ENCODE assay signal across 1 cellular context in the genomic region with DNA sequence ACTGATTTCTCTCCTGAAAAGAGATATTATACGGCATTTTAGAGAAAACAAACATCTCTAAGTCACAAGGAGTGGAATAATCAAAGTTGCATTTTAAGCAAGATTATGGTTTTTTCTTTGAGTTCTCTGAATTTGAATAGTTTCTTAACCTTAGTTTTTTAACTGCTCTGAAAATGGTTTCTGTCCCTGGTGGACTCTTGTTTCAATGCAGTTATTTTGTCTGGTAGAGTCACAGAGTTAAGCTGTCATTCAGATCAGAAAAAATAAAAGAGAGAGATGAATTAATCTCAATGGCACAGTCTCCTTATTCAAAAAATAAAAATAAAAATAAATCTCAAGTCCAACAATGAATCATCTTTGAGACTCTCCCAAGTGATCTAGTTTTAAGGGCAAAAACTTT.
TF ChIP-seq lines count a peak whose summit lies in the region.

No MANE protein-coding gene starts in this region.

TF ChIP-seq in A549, 52 proteins besides CTCF, POLR2A, EP300 and RAD21 (continued from another document):
- TF ChIP-seq, protein P1, sequence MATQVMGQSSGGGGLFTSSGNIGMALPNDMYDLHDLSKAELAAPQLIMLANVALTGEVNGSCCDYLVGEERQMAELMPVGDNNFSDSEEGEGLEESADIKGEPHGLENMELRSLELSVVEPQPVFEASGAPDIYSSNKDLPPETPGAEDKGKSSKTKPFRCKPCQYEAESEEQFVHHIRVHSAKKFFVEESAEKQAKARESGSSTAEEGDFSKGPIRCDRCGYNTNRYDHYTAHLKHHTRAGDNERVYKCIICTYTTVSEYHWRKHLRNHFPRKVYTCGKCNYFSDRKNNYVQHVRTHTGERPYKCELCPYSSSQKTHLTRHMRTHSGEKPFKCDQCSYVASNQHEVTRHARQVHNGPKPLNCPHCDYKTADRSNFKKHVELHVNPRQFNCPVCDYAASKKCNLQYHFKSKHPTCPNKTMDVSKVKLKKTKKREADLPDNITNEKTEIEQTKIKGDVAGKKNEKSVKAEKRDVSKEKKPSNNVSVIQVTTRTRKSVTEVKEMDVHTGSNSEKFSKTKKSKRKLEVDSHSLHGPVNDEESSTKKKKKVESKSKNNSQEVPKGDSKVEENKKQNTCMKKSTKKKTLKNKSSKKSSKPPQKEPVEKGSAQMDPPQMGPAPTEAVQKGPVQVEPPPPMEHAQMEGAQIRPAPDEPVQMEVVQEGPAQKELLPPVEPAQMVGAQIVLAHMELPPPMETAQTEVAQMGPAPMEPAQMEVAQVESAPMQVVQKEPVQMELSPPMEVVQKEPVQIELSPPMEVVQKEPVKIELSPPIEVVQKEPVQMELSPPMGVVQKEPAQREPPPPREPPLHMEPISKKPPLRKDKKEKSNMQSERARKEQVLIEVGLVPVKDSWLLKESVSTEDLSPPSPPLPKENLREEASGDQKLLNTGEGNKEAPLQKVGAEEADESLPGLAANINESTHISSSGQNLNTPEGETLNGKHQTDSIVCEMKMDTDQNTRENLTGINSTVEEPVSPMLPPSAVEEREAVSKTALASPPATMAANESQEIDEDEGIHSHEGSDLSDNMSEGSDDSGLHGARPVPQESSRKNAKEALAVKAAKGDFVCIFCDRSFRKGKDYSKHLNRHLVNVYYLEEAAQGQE (IDR thresholded peaks at IDR 0.05), result no peak
- TF ChIP-seq RNF2 (IDR thresholded peaks at IDR 0.05; ENCODE audit: borderline replicate concordance, low read depth), result no peak
- TF ChIP-seq KDM1A (IDR thresholded peaks at IDR 0.05; ENCODE audit: low read depth), result no peak
- TF ChIP-seq TFCP2L1 (CRISPR knock-in tag; IDR thresholded peaks at IDR 0.05), result no peak
- no peak for TF ChIP-seq ZFP36 (IDR thresholded peaks at IDR 0.05; ENCODE audit: borderline replicate concordance, partially characterized antibody)
- no peak for TF ChIP-seq MAZ (IDR thresholded peaks at IDR 0.05; ENCODE audit: borderline replicate concordance, low read depth, low read length)
- TF ChIP-seq ZC3H11A (IDR thresholded peaks at IDR 0.05), result no peak
- no peak for TF ChIP-seq EHF (CRISPR knock-in tag; IDR thresholded peaks at IDR 0.05)
- no peak for TF ChIP-seq FOSL2 (IDR thresholded peaks at IDR 0.05)
- TF ChIP-seq FOSL2 (CRISPR knock-in tag; IDR thresholded peaks at IDR 0.05), result no peak
